Comparison of ENCODE assay signal across 4 cellular contexts in genomic region chr16:69873783-69874182, GRCh38.
"Had no signal": no experiment of that assay in that cellular context is flagged by ENCODE, and none has a peak within 500 bp of the region (broad histone marks: within the 10 kb centered on the region; RNA-seq: fewer than 3 reads in every experiment).

No MANE protein-coding gene starts in this region.

- ATAC-seq: GM23338 had no signal

- DNase-seq: H9, HCEC 1CT, IMR-90 had no signal
